16 cellular contexts compared by ENCODE assay signal in genomic region chr5:173953528-173954090, GRCh38. TPM values are rescaled to one million over a fixed set of nuclear protein-coding genes. Genes with fewer than 3 reads are reported as not detected.
DNase-seq lines count a peak whose midpoint lies in the region; ATAC-seq and TF ChIP-seq lines count a peak whose summit lies in the region.
"Had no signal": no experiment of that assay in that cellular context is flagged by ENCODE, and none has a peak within 500 bp of the region (broad histone marks: within the 10 kb centered on the region; RNA-seq: fewer than 3 reads in every experiment).

No MANE protein-coding gene starts in this region.

- no peaks in the 10 kb centered on the region for H3K27me3 Mint-ChIP-seq in brain
- no peaks in the 10 kb centered on the region for H3K27me3 Mint-ChIP-seq in activated naive CD8-positive, alpha-beta T cell treated with anti-CD3 and anti-CD28 coated beads, Interleukin-2, amount 50 U/mL, for 24 hours

- peaks cover 33% of the 10 kb centered on the region for H3K4me1 Mint-ChIP-seq in brain
- no peaks in the 10 kb centered on the region for H3K4me1 Mint-ChIP-seq in activated naive CD8-positive, alpha-beta T cell treated with anti-CD3 and anti-CD28 coated beads, Interleukin-2, amount 50 U/mL, for 24 hours

- ATAC-seq in activated naive CD8-positive, alpha-beta T cell treated with anti-CD3 and anti-CD28 coated beads, Interleukin-2, amount 50 U/mL, for 24 hours, result no peak

- peaks cover 66% of the 10 kb centered on the region for H3K36me3 Mint-ChIP-seq in brain
- peaks cover 23% of the 10 kb centered on the region for H3K36me3 Mint-ChIP-seq in activated naive CD8-positive, alpha-beta T cell treated with anti-CD3 and anti-CD28 coated beads, Interleukin-2, amount 50 U/mL, for 24 hours (ENCODE audit: low read depth)

- DNase-seq in HS-5 (ENCODE audit: low read depth) (peak; percentile 63), iris pigment epithelial cell (ENCODE audit: low read depth) (peak; percentile 72), stomach (no peak), DMS 273 (lab: John Stamatoyannopoulos, UW; ENCODE audit: unreplicated experiment) (no peak), NCI-H2171 (lab: John Stamatoyannopoulos, UW) (no peak)
- no peak for DNase-seq in activated naive CD8-positive, alpha-beta T cell treated with anti-CD3 and anti-CD28 coated beads, Interleukin-2, amount 50 U/mL, for 24 hours
- DNase-seq: Caco-2, endodermal cell, hippocampal formation, lower lobe of right lung, NCI-H1092, NCI-H446, substantia nigra had no signal

- peak overlapping the region in 4 of 5 donors; percentile 13 to 72 (median 54) for H3K27ac ChIP-seq in stomach
- H3K27ac ChIP-seq: lower lobe of right lung had no signal

- WGBS in stomach, 5 donors, result 35 to 62% (median 37%) methylated on average over 5 of the region's 5 CpGs

- peak overlapping the region in 1 of 5 experiments; percentile 46 for H3K4me3 Mint-ChIP-seq in brain
- H3K4me3 Mint-ChIP-seq in activated naive CD8-positive, alpha-beta T cell treated with anti-CD3 and anti-CD28 coated beads, Interleukin-2, amount 50 U/mL, for 24 hours, result no peak overlapping the region
- H3K4me3 Mint-ChIP-seq: endodermal cell; T-helper 2 cell treated with Interferon-gamma antibody and Interleukin-4, amounts not matched to agents 5 μg/mL and 100 μg/mL, for 36 hours had no signal

- no peaks in the 10 kb centered on the region for H3K27me3 ChIP-seq in stomach

- H3K27ac Mint-ChIP-seq in brain, result peak overlapping the region in 4 of 5 experiments; percentile 84 to 94 (median 91)
- H3K27ac Mint-ChIP-seq in activated naive CD8-positive, alpha-beta T cell treated with anti-CD3 and anti-CD28 coated beads, Interleukin-2, amount 50 U/mL, for 24 hours, result no peak overlapping the region
- H3K27ac Mint-ChIP-seq: endodermal cell; T-helper 2 cell treated with Interferon-gamma antibody and Interleukin-4, amounts not matched to agents 5 μg/mL and 100 μg/mL, for 36 hours had no signal

- no peaks in the 10 kb centered on the region for H3K9me3 Mint-ChIP-seq in brain
- H3K9me3 Mint-ChIP-seq in activated naive CD8-positive, alpha-beta T cell treated with anti-CD3 and anti-CD28 coated beads, Interleukin-2, amount 50 U/mL, for 24 hours, result no peaks in the 10 kb centered on the region
- H3K9me3 Mint-ChIP-seq: endodermal cell; T-helper 2 cell treated with Interferon-gamma antibody and Interleukin-4, amounts not matched to agents 5 μg/mL and 100 μg/mL, for 36 hours had no signal

- intact Hi-C loops in stomach (cut with DNase I; ENCODE audit: low total_unique reads), result no loop called here

- H3K36me3 ChIP-seq in stomach, result peaks cover 24 to 98% (median 91%) of the 10 kb centered on the region in 4 donors

- no peaks in the 10 kb centered on the region for H3K9me3 ChIP-seq in stomach
- H3K9me3 ChIP-seq: Caco-2, lower lobe of right lung had no signal

- H3K4me3 ChIP-seq in stomach, result no peak overlapping the region
- H3K4me3 ChIP-seq: lower lobe of right lung had no signal

- TF ChIP-seq POLR2A in stomach (IDR thresholded peaks at IDR 0.05), result no peak

- no peak for TF ChIP-seq CTCF in brain (conservative IDR thresholded peaks at IDR 0.05)
- TF ChIP-seq CTCF in stomach (IDR thresholded peaks at IDR 0.05), result no peak

- peaks cover 4 to 46% (median 20%) of the 10 kb centered on the region in 4 donors for H3K4me1 ChIP-seq in stomach

- no peak for TF ChIP-seq EP300 in stomach (IDR thresholded peaks at IDR 0.05)

RNA-seq across cellular contexts. Expression of gene C5orf47, which starts 35.4 kb away (rescaled TPM):
- polyA plus RNA-seq in brain (ENCODE audit: insufficient read depth, low read depth, low replicate concordance), result not detected
- total RNA-seq in stomach, result not detected
- not detected for polyA plus RNA-seq in stomach
- total RNA-seq: endodermal cell, HT1080, lower lobe of right lung had no signal

Comparison
In these comparisons a context has a peak if more than half of its experiments do, and no peak if none do; other contexts are left out.
1. DNase-seq: peak in HS-5 (single experiment) and iris pigment epithelial cell (single experiment); none in stomach (single experiment), activated naive CD8-positive, alpha-beta T cell treated with anti-CD3 and anti-CD28 coated beads, Interleukin-2, amount 50 U/mL, for 24 hours (single experiment), DMS 273 (single experiment) and NCI-H2171 (single experiment).